In the genomic region with DNA sequence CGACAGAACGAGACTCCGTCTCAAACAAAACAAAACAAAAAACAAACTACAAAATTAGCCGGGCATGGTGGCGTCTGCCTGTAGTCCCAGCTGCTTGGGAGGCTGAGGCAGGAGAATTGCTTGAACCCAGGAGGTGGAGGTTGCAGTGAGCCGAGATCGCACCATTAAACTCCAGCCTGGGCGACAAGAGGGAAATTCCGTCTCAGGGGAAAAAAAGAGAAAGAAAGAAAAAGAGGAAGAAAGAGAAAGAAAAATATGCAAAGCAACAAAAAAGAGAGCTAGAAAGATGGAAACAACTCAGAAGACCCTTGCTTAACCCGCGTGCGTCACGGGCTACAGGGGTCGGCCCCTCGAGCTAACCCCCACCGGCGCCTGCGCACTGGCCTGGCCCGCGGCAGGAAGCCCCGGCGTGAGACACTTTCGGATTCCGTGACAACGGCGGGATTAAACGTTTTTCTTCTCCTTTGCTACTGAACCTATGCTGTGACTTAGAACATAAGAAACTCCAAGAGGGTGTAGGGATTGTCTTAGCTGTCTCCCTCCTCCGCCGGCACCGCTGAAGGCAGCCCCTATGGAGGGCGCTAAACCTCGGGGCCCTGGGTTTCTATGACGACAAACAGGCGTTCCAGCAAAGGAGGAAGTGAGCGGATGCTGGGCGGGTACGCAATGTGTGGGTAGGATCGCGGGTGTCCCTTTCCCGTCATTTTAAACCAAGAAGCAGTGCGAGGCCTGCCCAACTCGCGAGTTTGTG, we compare ENCODE assay signal across 8 cellular contexts. TPM values are rescaled to one million over a fixed set of nuclear protein-coding genes. Genes with fewer than 3 reads are reported as not detected.
DNase-seq lines count a peak whose midpoint lies in the region; ATAC-seq and TF ChIP-seq lines count a peak whose summit lies in the region.

A gene with protein sequence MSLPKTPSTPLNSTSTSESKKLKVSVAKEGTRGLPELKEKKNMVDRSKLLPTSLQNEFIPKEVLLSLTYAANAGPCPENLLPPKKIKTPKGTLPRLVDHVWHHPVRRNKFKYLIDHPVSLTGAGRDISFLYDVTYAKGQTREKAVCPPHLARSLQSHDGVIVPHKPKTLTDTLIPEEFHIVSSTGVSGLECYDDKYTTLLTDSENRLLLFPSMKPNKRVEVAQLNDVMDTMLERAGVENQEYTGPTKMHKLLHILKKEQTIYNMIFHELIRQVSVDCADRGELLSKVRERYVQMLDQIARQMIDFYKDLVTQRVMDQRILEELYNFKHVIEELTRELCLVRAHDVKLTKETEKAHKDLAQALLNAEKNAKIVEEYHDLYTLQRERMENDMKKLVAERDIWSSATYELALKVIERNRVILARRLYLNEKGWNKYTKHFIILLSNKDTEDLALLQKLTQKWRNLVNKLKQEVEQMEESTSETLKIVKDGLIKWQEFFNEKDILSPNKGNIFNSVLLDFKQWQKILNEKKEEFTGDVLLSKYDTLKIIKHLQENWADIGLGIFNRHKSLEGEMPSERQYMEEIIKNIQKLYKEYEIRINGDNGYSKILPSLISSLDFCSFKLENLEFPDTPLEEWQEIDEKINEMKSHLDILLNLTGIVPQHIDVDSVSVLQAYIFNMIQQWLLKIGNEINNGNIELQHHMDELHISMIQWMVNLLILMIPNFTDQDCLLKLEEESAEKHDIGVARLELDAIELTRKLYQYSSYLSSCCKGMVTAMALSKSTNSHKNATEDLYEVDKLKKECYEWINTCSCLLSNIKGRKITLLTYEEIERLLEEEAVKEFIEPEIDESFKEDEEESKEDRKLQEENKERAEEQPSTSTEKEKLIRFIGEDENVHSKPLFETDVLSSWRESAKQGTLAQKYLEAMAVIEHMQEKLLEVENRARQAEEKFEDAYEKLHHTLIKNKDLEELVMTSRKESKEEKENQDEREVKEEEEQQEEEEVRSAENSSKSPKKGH (plus strand): TSS at position 630 of the 751 bp plus-strand sequence. CDS start 539 bp downstream, outside the sequence.

- peaks cover 2% of the 10 kb centered on the region for H3K36me3 Mint-ChIP-seq in T-helper 2 cell treated with Interferon-gamma antibody and Interleukin-4, amounts not matched to agents 5 μg/mL and 100 μg/mL, for 36 hours (ENCODE audit: low read depth)

- peaks cover 0 to 6% of the 10 kb centered on the region in 2 donors for H3K4me1 ChIP-seq in ascending aorta
- H3K4me1 ChIP-seq in hepatocyte (ENCODE audit: insufficient read depth): no peaks in the 10 kb centered on the region

- H3K9me3 ChIP-seq in ascending aorta: no peaks in the 10 kb centered on the region
- H3K9me3 ChIP-seq in hepatocyte (ENCODE audit: low read depth): no peaks in the 10 kb centered on the region

- H3K36me3 ChIP-seq in ascending aorta: no peaks in the 10 kb centered on the region
- H3K36me3 ChIP-seq in hepatocyte (replicated peaks; ENCODE audit: insufficient read depth, low read depth): no peaks in the 10 kb centered on the region

- H3K27me3 ChIP-seq in ascending aorta (no peaks in the 10 kb centered on the region), hepatocyte (no peaks in the 10 kb centered on the region)

- H3K79me2 ChIP-seq in hepatocyte: no peaks in the 10 kb centered on the region

- H3K4me3 ChIP-seq in ascending aorta (peak within 1 kb of the TSS; percentile 62 to 70), hepatocyte (peak within 1 kb of the TSS; percentile 29)

- no peak for TF ChIP-seq CTCF in ascending aorta (IDR thresholded peaks at IDR 0.05)
- no peak for TF ChIP-seq CTCF in hepatocyte (IDR thresholded peaks at IDR 0.05; ENCODE audit: poor library complexity)

- no peaks in the 10 kb centered on the region for H3K9me3 Mint-ChIP-seq in T-helper 2 cell treated with Interferon-gamma antibody and Interleukin-4, amounts not matched to agents 5 μg/mL and 100 μg/mL, for 36 hours

- H3K27ac Mint-ChIP-seq in T-helper 2 cell treated with Interferon-gamma antibody and Interleukin-4, amounts not matched to agents 5 μg/mL and 100 μg/mL, for 36 hours: peak within 1 kb of the TSS; percentile 99

- peaks cover 2% of the 10 kb centered on the region for H3K27me3 Mint-ChIP-seq in T-helper 2 cell treated with Interferon-gamma antibody and Interleukin-4, amounts not matched to agents 5 μg/mL and 100 μg/mL, for 36 hours (ENCODE audit: low read depth)

- H4K20me1 ChIP-seq in hepatocyte (ENCODE audit: insufficient read depth, poor library complexity, severe bottlenecking): no peaks in the 10 kb centered on the region

- H3K27ac ChIP-seq in ascending aorta (peak within 1 kb of the TSS; percentile 84 to 95), hepatocyte (peak within 1 kb of the TSS; percentile 94)

- peak; percentile 88 for DNase-seq in NCI-H1694 treated with DMSO at 0.1 percent for 48 hours (lab: John Stamatoyannopoulos, UW)
- peak; percentile 85 for DNase-seq in T-helper 2 cell treated with Interferon-gamma antibody and Interleukin-4, amounts not matched to agents 5 μg/mL and 100 μg/mL, for 36 hours (ENCODE audit: low spot score)
- peak; percentile 54 to 93 for DNase-seq in ascending aorta (ENCODE audit: low spot score in 2 of 2)
- peak; percentile 90 for DNase-seq in hepatocyte (ENCODE audit: low spot score)
- peak; percentile 94 for DNase-seq in retina
- DNase-seq in cerebellar nuclear complex (lab: John Stamatoyannopoulos, UW): no peak

- no peaks in the 10 kb centered on the region for H3K9me2 ChIP-seq in hepatocyte (replicated peaks; ENCODE audit: insufficient read depth)

- peak within 1 kb of the TSS; percentile 98 for H3K4me3 Mint-ChIP-seq in T-helper 2 cell treated with Interferon-gamma antibody and Interleukin-4, amounts not matched to agents 5 μg/mL and 100 μg/mL, for 36 hours

- peak within 1 kb of the TSS; percentile 77 for H3K4me2 ChIP-seq in hepatocyte

- peaks cover 9% of the 10 kb centered on the region for H3K4me1 Mint-ChIP-seq in T-helper 2 cell treated with Interferon-gamma antibody and Interleukin-4, amounts not matched to agents 5 μg/mL and 100 μg/mL, for 36 hours (ENCODE audit: low read depth)

- ATAC-seq in GM18502 (IDR thresholded peaks at IDR 0.05; ENCODE audit: poor library complexity, unreplicated experiment): peak; percentile 98
- ATAC-seq in HG02938 (IDR thresholded peaks at IDR 0.05; ENCODE audit: unreplicated experiment): peak; percentile 96

- intact Hi-C loops in ascending aorta (cut with DNase I): loop anchor here (1.0 to 5.0 kb wide), 4 partner anchors 13 to 338 kb away; a partner anchor contains a TSS

- WGBS in hepatocyte (ENCODE audit: low lambda C conversion rate, missing lambda C conversion rate): 8% methylated on average over 39 of the region's 43 CpGs

- H2AFZ ChIP-seq in hepatocyte: peak within 1 kb of the TSS; percentile 99

RNA-seq across cellular contexts. Expression of the gene that starts here (rescaled TPM):
- not detected for total RNA-seq in ascending aorta
- 0.13 TPM in 1 of 2 replicates, not detected in the other for total RNA-seq in hepatocyte
- 0.27 and 0.90 TPM in 2 replicates for polyA plus RNA-seq in hepatocyte

Comparison
In these comparisons a context has a peak if more than half of its experiments do, and no peak if none do; other contexts are left out.
1. Peak in DNase-seq, H3K4me3 ChIP-seq and H3K27ac ChIP-seq in ascending aorta; RNA of the gene not detected or under 1 TPM.
2. Peak in DNase-seq, H3K4me3 ChIP-seq, H3K27ac ChIP-seq and H3K4me2 ChIP-seq in hepatocyte; RNA of the gene not detected or under 1 TPM.
3. DNase-seq: peak in NCI-H1694 treated with DMSO at 0.1 percent for 48 hours (single experiment), T-helper 2 cell treated with Interferon-gamma antibody and Interleukin-4, amounts not matched to agents 5 μg/mL and 100 μg/mL, for 36 hours (single experiment) and retina (single experiment); none in cerebellar nuclear complex (0 of 2).